11 cellular contexts compared by ENCODE assay signal in genomic region chr14:68607852-68608232, GRCh38.
DNase-seq lines count a peak whose midpoint lies in the region; ATAC-seq and TF ChIP-seq lines count a peak whose summit lies in the region.
"Had no signal": no experiment of that assay in that cellular context is flagged by ENCODE, and none has a peak within 500 bp of the region (broad histone marks: within the 10 kb centered on the region; RNA-seq: fewer than 3 reads in every experiment).

No MANE protein-coding gene starts in this region.

- no peak for TF ChIP-seq CTCF in AG04450 (IDR thresholded peaks at IDR 0.05; ENCODE audit: low read depth, low read length)
- TF ChIP-seq CTCF in RWPE2 (IDR thresholded peaks at IDR 0.05; ENCODE audit: poor library complexity, severe bottlenecking), result no peak
- no peak for TF ChIP-seq CTCF in prostate gland (IDR thresholded peaks at IDR 0.05)

- H3K9me3 Mint-ChIP-seq in effector memory CD8-positive, alpha-beta T cell, result no peaks in the 10 kb centered on the region

- ATAC-seq in RWPE2 (ENCODE audit: low read depth), result peak; percentile 6; the same call in 1 of the 3 replicates
- peak; percentile 5 to 8 for ATAC-seq in right cardiac atrium
- no peak for ATAC-seq in GM19023 (IDR thresholded peaks at IDR 0.05; ENCODE audit: unreplicated experiment)
- no peak for ATAC-seq in GM18873 (IDR thresholded peaks at IDR 0.05; ENCODE audit: low FRiP score, unreplicated experiment)
- no peak for ATAC-seq in effector memory CD8-positive, alpha-beta T cell (replicated peaks)

- H3K27me3 Mint-ChIP-seq in effector memory CD8-positive, alpha-beta T cell, result no peaks in the 10 kb centered on the region
- H3K27me3 Mint-ChIP-seq: CD4-positive, alpha-beta memory T cell had no signal

- H3K27me3 ChIP-seq in AG04450 (ENCODE audit: control insufficient read depth, insufficient read depth, low read length), result no peaks in the 10 kb centered on the region
- H3K27me3 ChIP-seq in RWPE2 (ENCODE audit: insufficient read depth, poor library complexity, severe bottlenecking), result no peaks in the 10 kb centered on the region
- no peaks in the 10 kb centered on the region for H3K27me3 ChIP-seq in right cardiac atrium (ENCODE audit: control insufficient read depth, insufficient read depth)
- no peaks in the 10 kb centered on the region for H3K27me3 ChIP-seq in prostate gland (replicated peaks; ENCODE audit: insufficient read depth)

- H3K36me3 ChIP-seq in RWPE2 (ENCODE audit: low read depth) (no peaks in the 10 kb centered on the region), prostate gland (no peaks in the 10 kb centered on the region)

- H3K4me3 ChIP-seq in AG04450 (ENCODE audit: low read depth, low read length) (no peak overlapping the region), RWPE2 (ENCODE audit: severe bottlenecking) (no peak overlapping the region), right cardiac atrium (ENCODE audit: low read length) (no peak overlapping the region), prostate gland (no peak overlapping the region)

- POLR2A ChIA-PET in AG04450 (lab: Yijun Ruan, JAX), result interaction anchor here (1.0 to 1.3 kb wide), 2 partner anchors 10 to 182 kb away, joined by 3 to 5 read pairs; no protein-coding TSS in a partner anchor

- H3K27ac Mint-ChIP-seq in effector memory CD8-positive, alpha-beta T cell, result peak overlapping the region in 1 of 2 donors; percentile 66
- H3K27ac Mint-ChIP-seq: activated T-helper 2 cell treated with anti-CD3 and anti-CD28 coated beads, Interferon-gamma antibody, Interleukin-2, Interleukin-4, amounts not matched to agents 10 μg/mL and 5 μg/mL and 100 μg/mL, durations not matched to agents 14 hours and 24 hours and 36 hours had no signal

- TF ChIP-seq POLR2A in prostate gland (IDR thresholded peaks at IDR 0.05), result no peak

- WGBS in right cardiac atrium, result 65% methylated on average over 8 of the region's 8 CpGs
- 20% methylated on average over 8 of the region's 8 CpGs for WGBS in prostate gland

- H3K4me1 ChIP-seq in RWPE2 (ENCODE audit: insufficient read depth, poor library complexity, severe bottlenecking) (peaks cover 3% of the 10 kb centered on the region), right cardiac atrium (ENCODE audit: control insufficient read depth, insufficient read depth, low read length) (peaks cover 17% of the 10 kb centered on the region), prostate gland (replicated peaks) (peaks cover 22% of the 10 kb centered on the region)

- peaks cover 0 to 5% of the 10 kb centered on the region in 2 donors for H3K4me1 Mint-ChIP-seq in effector memory CD8-positive, alpha-beta T cell (ENCODE audit: low read depth in 2 of 2)

- CTCF ChIA-PET in AG04450 (lab: Charles Lee), result no interaction called here

- no peaks in the 10 kb centered on the region for H3K36me3 Mint-ChIP-seq in effector memory CD8-positive, alpha-beta T cell (ENCODE audit: insufficient read depth)

- peaks cover 27% of the 10 kb centered on the region for H3K9me3 ChIP-seq in AG04450 (ENCODE audit: control insufficient read depth, insufficient read depth, low read length)
- H3K9me3 ChIP-seq in RWPE2 (ENCODE audit: severe bottlenecking), result peaks cover 4% of the 10 kb centered on the region
- H3K9me3 ChIP-seq in right cardiac atrium (ENCODE audit: control insufficient read depth, low read length), result no peaks in the 10 kb centered on the region
- no peaks in the 10 kb centered on the region for H3K9me3 ChIP-seq in prostate gland

- no peak for DNase-seq in AG04450 (ENCODE audit: low read depth, low spot score)
- DNase-seq in RWPE2 (ENCODE audit: low spot score), result no peak
- no peak for DNase-seq in right cardiac atrium
- DNase-seq in prostate gland (ENCODE audit: low spot score), result no peak
- no peak for DNase-seq in NCI-H345 (lab: John Stamatoyannopoulos, UW)
- no peak for DNase-seq in effector memory CD8-positive, alpha-beta T cell
- DNase-seq: CD4-positive, alpha-beta memory T cell had no signal

- intact Hi-C loops in right cardiac atrium (cut with DNase I) (no loop called here), prostate gland (cut with DNase I) (no loop called here)

- peak overlapping the region; percentile 75 for H3K27ac ChIP-seq in AG04450 (ENCODE audit: low read depth, low read length)
- H3K27ac ChIP-seq in RWPE2 (ENCODE audit: poor library complexity, severe bottlenecking), result no peak overlapping the region
- peak overlapping the region; percentile 6 for H3K27ac ChIP-seq in right cardiac atrium (ENCODE audit: low read length)
- peak overlapping the region; percentile 79 to 83 for H3K27ac ChIP-seq in prostate gland
- H3K27ac ChIP-seq: epithelial cell of prostate had no signal

- no peak overlapping the region for H3K4me3 Mint-ChIP-seq in effector memory CD8-positive, alpha-beta T cell

Comparison
In these comparisons a context has a peak if more than half of its experiments do, and no peak if none do; other contexts are left out.
1. ATAC-seq: peak in RWPE2 (single experiment) and right cardiac atrium (2 of 2); none in GM19023 (single experiment), GM18873 (single experiment) and effector memory CD8-positive, alpha-beta T cell (single experiment).